Comparison of ENCODE assay signal across 8 cellular contexts in the genomic region with DNA sequence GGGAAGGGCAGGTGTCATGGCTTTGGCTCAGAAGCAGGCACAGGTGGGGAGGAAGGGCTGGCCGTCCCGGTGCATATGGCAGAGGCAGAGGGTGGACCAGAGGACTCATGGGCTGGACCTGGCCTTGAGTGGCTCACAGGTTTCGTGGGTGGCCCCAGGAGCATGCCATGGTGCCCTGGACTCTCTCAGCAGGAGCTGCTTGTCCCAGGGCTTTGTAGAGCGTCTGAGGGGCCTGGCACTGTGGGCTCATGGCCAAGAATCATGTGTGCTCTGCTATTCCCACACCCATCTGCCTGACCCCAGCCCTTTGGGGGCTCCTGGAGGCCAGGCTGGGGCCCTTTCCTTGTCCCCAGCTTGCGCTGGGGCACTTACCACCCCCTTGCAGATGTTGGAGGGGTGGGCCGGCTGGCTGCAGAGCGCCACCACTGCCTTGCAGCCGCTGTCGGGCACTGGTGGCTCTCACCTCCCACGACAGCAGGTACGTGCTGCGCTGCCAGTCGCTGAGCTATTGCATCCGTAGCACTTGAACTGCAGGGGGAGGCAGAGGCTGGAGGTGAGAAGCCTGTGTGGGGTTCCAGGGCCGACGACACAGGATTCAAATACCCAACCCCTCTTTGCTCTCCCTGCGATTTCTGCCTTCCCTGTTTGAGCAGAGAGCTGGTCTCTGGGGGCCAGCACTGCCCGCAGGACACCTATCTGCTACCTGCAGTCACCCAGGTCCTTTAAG.
DNase-seq lines count a peak whose midpoint lies in the region; ATAC-seq and TF ChIP-seq lines count a peak whose summit lies in the region.

No MANE protein-coding gene starts in this region.

- TF ChIP-seq CTCF in VCaP (conservative IDR thresholded peaks at IDR 0.05): peak; percentile 50

- DNase-seq in Daoy (ENCODE audit: low read depth) (peak; percentile 47), NCI-H2029 (lab: John Stamatoyannopoulos, UW) (peak; percentile 89), iPS-NIHi7 (ENCODE audit: extremely low spot score) (peak; percentile 56), mesenteric fat pad (ENCODE audit: low spot score) (no peak), activated gamma-delta T cell (lab: John Stamatoyannopoulos, UW) (no peak)

- H3K27ac ChIP-seq in VCaP: no peak overlapping the region

- ATAC-seq in HG02588 (IDR thresholded peaks at IDR 0.05; ENCODE audit: unreplicated experiment): no peak
- ATAC-seq in HG03196 (IDR thresholded peaks at IDR 0.05; ENCODE audit: unreplicated experiment): no peak

Comparison
In these comparisons a context has a peak if more than half of its experiments do, and no peak if none do; other contexts are left out.
1. DNase-seq: peak in Daoy (single experiment), NCI-H2029 (single experiment) and iPS-NIHi7 (single experiment); none in mesenteric fat pad (single experiment) and activated gamma-delta T cell (single experiment).